21 cellular contexts compared by ENCODE assay signal in the genomic region with DNA sequence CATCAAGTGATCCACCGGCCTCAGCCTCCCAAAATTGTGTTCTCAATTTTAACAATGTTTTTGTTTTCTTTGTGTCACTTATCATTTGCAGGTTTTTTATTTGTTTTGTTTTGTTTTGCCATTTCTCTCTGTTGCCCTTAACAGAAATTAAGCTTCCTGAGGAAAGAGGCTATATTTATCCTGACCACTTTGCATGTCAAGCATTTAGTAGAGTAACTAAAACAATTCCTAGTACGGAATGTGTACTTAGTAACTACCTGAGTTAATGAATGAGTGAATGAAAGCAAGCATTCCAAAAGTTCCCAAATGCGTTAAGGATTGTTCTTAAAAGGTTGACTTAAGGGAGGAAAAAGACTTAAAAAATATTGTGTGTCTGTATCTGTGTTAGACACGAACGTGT.
DNase-seq lines count a peak whose midpoint lies in the region; ATAC-seq, FAIRE-seq and TF ChIP-seq lines count a peak whose summit lies in the region.
"Had no signal": no experiment of that assay in that cellular context is flagged by ENCODE, and none has a peak within 500 bp of the region (broad histone marks: within the 10 kb centered on the region; RNA-seq: fewer than 3 reads in every experiment).

No MANE protein-coding gene starts in this region.

- H3K4me3 Mint-ChIP-seq in activated CD8-positive, alpha-beta memory T cell treated with anti-CD3 and anti-CD28 coated beads, Interleukin-2, amount 10 ng/mL, durations not matched to agents 7 days and 5 days = no peak overlapping the region
- H3K4me3 Mint-ChIP-seq: B cell; CD4-positive, alpha-beta T cell; CD8-positive, alpha-beta T cell had no signal

- no peaks in the 10 kb centered on the region for H3K4me1 ChIP-seq in right atrium auricular region
- H3K4me1 ChIP-seq: A549; BLaER1 treated with 17β-estradiol and CSF1 and Interleukin-3, amounts not matched to agents 10 nM and 100 nM; Caco-2 had no signal

- H3K9me3 Mint-ChIP-seq in activated CD8-positive, alpha-beta memory T cell treated with anti-CD3 and anti-CD28 coated beads, Interleukin-2, amount 10 ng/mL, durations not matched to agents 7 days and 5 days (ENCODE audit: low read depth) = no peaks in the 10 kb centered on the region

- no peak overlapping the region for H3K27ac Mint-ChIP-seq in activated CD8-positive, alpha-beta memory T cell treated with anti-CD3 and anti-CD28 coated beads, Interleukin-2, amount 10 ng/mL, durations not matched to agents 7 days and 5 days
- H3K27ac Mint-ChIP-seq: B cell; CD4-positive, alpha-beta T cell; CD8-positive, alpha-beta T cell had no signal

- peaks cover 25% of the 10 kb centered on the region for H3K36me3 Mint-ChIP-seq in activated CD8-positive, alpha-beta memory T cell treated with anti-CD3 and anti-CD28 coated beads, Interleukin-2, amount 10 ng/mL, durations not matched to agents 7 days and 5 days

- peak; percentile 56 for ATAC-seq in Right ventricle myocardium inferior
- ATAC-seq in left ventricle myocardium superior = peak; percentile 63
- ATAC-seq in activated CD8-positive, alpha-beta memory T cell treated with anti-CD3 and anti-CD28 coated beads, Interleukin-2, amount 10 ng/mL, durations not matched to agents 7 days and 5 days = no peak
- ATAC-seq: A549; CD8-positive, alpha-beta T cell had no signal

- no peak for FAIRE-seq in GM19239 (lab: Jason Lieb, UNC)
- FAIRE-seq: A549, D721Med, GM12891 had no signal

- H3K36me3 ChIP-seq in right atrium auricular region = peaks cover 13% of the 10 kb centered on the region

- DNase-seq in Right ventricle myocardium inferior (ENCODE audit: missing footprints) (no peak), right atrium auricular region (ENCODE audit: low spot score) (no peak), left ventricle myocardium superior (no peak), cardiac septum (ENCODE audit: low spot score) (no peak), myocyte (ENCODE audit: low read depth) (peak; percentile 9), GM19239 (ENCODE audit: insufficient read length, low spot score) (no peak)
- no peak for DNase-seq in activated CD8-positive, alpha-beta memory T cell treated with anti-CD3 and anti-CD28 coated beads, Interleukin-2, amount 10 ng/mL, durations not matched to agents 7 days and 5 days
- DNase-seq: AML-193; Caco-2; Calu3; CD4-positive, alpha-beta T cell; CD8-positive, alpha-beta T cell; DMS79 treated with DMSO at 0.1 percent for 48 hours; GF-D8 had no signal

- no peaks in the 10 kb centered on the region for H3K27me3 Mint-ChIP-seq in activated CD8-positive, alpha-beta memory T cell treated with anti-CD3 and anti-CD28 coated beads, Interleukin-2, amount 10 ng/mL, durations not matched to agents 7 days and 5 days
- H3K27me3 Mint-ChIP-seq: B cell; CD4-positive, alpha-beta T cell had no signal

- H3K4me3 ChIP-seq in right atrium auricular region = no peak overlapping the region
- H3K4me3 ChIP-seq: A549; BLaER1 treated with 17β-estradiol and CSF1 and Interleukin-3, amounts not matched to agents 10 nM and 100 nM had no signal

- no peak for TF ChIP-seq CTCF in right atrium auricular region (IDR thresholded peaks at IDR 0.05)

- no peak overlapping the region for H3K27ac ChIP-seq in right atrium auricular region
- H3K27ac ChIP-seq: 22Rv1; A549; BLaER1 treated with 17β-estradiol and CSF1 and Interleukin-3, amounts not matched to agents 10 nM and 100 nM; C4-2B had no signal

- no peaks in the 10 kb centered on the region for H3K9me3 ChIP-seq in right atrium auricular region
- H3K9me3 ChIP-seq: A549; BLaER1 treated with 17β-estradiol and CSF1 and Interleukin-3, amounts not matched to agents 10 nM and 100 nM; Caco-2 had no signal

- no peaks in the 10 kb centered on the region for H3K27me3 ChIP-seq in right atrium auricular region
- H3K27me3 ChIP-seq: BLaER1 treated with 17β-estradiol and CSF1 and Interleukin-3, amounts not matched to agents 10 nM and 100 nM had no signal

- intact Hi-C loops in Right ventricle myocardium inferior (cut with DNase I) (no loop called here), left ventricle myocardium superior (cut with micrococcal nuclease) (no loop called here), cardiac septum (cut with DNase I) (no loop called here)

- CTCF ChIA-PET in activated CD8-positive, alpha-beta memory T cell treated with anti-CD3 and anti-CD28 coated beads, Interleukin-2, amount 10 ng/mL, durations not matched to agents 7 days and 5 days (lab: Charles Lee) = no interaction called here

- H3K4me1 Mint-ChIP-seq in activated CD8-positive, alpha-beta memory T cell treated with anti-CD3 and anti-CD28 coated beads, Interleukin-2, amount 10 ng/mL, durations not matched to agents 7 days and 5 days = peaks cover 4% of the 10 kb centered on the region
- H3K4me1 Mint-ChIP-seq: B cell had no signal
